ENCODE assay signal across 1 cellular context in genomic region chr3:197256104-197256503, GRCh38.
TF ChIP-seq lines count a peak whose summit lies in the region.

No MANE protein-coding gene starts in this region.

TF ChIP-seq in GM23338, 12 proteins besides CTCF, POLR2A, EP300 and RAD21 (continued from another document):
- TF ChIP-seq ETS1 (IDR thresholded peaks at IDR 0.05) (no peak), JUNB (IDR thresholded peaks at IDR 0.05; ENCODE audit: unreplicated experiment) (no peak), CREB1 (CRISPR knock-in tag; IDR thresholded peaks at IDR 0.05; ENCODE audit: low read depth) (no peak), NANOG (IDR thresholded peaks at IDR 0.05; ENCODE audit: borderline replicate concordance) (no peak), ZNF114 (CRISPR knock-in tag; IDR thresholded peaks at IDR 0.05) (no peak), ZNF331 (CRISPR knock-in tag; IDR thresholded peaks at IDR 0.05; ENCODE audit: low read depth) (no peak), ZNF462 (CRISPR knock-in tag; IDR thresholded peaks at IDR 0.05) (no peak)
